Comparison of ENCODE assay signal across 17 cellular contexts in the genomic region with DNA sequence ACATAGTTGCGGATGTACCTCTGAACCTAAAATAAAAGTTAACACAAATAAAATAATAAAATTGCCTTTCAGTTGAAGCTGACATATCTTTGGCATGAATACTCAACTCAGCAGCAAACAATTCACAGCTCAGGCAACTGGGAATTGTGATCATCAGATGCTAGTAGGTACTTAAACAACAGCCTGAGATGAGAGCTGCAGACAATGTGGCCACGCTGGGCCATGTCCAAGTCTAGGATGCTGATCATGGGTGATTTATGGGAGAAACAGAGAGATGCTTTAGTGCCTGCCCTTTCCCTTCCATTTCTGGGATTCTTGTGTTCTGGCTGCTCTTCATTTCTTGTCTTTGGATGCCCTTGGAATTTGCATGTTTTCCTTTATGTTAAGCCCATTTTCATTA.
"Had no signal": no experiment of that assay in that cellular context is flagged by ENCODE, and none has a peak within 500 bp of the region (broad histone marks: within the 10 kb centered on the region; RNA-seq: fewer than 3 reads in every experiment).

No MANE protein-coding gene starts in this region.

- H3K36me3 ChIP-seq: gastrocnemius medialis, left lung had no signal

- ATAC-seq: gastrocnemius medialis, left lung, sciatic nerve, WTC11 had no signal

- H3K4me3 Mint-ChIP-seq: activated CD4-positive, alpha-beta T cell treated with anti-CD3 and anti-CD28 coated beads, Interleukin-2, amount 10 ng/mL, durations not matched to agents 24 days and 14 days; activated naive CD4-positive, alpha-beta T cell treated with anti-CD3 and anti-CD28 coated beads, Interleukin-2, amount 10 ng/mL, durations not matched to agents 7 days and 5 days; memory B cell; nephron; T-helper 1 cell treated with Interleukin-12 subunit alpha and Interleukin-12 subunit beta and Interleukin-4 antibody, amounts not matched to agents 30 μg/mL and 1 μg/mL, for 36 hours; WTC11 had no signal

- H3K36me3 Mint-ChIP-seq: activated naive CD4-positive, alpha-beta T cell treated with anti-CD3 and anti-CD28 coated beads, Interleukin-2, amount 10 ng/mL, durations not matched to agents 7 days and 5 days had no signal

- DNase-seq: activated CD4-positive, alpha-beta T cell treated with anti-CD3 and anti-CD28 coated beads, Interleukin-2, amount 10 ng/mL, durations not matched to agents 24 days and 14 days; activated CD8-positive, alpha-beta memory T cell treated with anti-CD3 and anti-CD28 coated beads for 24 hours; activated naive CD4-positive, alpha-beta T cell treated with anti-CD3 and anti-CD28 coated beads, Interleukin-2, amount 10 ng/mL, durations not matched to agents 7 days and 5 days; dorsolateral prefrontal cortex; gastrocnemius medialis; islet precursor cell; left lung; occipital lobe; stimulated activated CD4-positive, alpha-beta T cell treated with anti-CD3 and anti-CD28 coated beads, Interleukin-12 subunit alpha, Interleukin-12 subunit beta, amount 100 ng/mL, for 4 hours; stimulated activated naive CD4-positive, alpha-beta T cell; trophoblast cell had no signal

- H3K4me1 ChIP-seq: gastrocnemius medialis, left lung had no signal

- H3K4me1 Mint-ChIP-seq: activated CD4-positive, alpha-beta T cell treated with anti-CD3 and anti-CD28 coated beads, Interleukin-2, amount 10 ng/mL, durations not matched to agents 24 days and 14 days; activated naive CD4-positive, alpha-beta T cell treated with anti-CD3 and anti-CD28 coated beads, Interleukin-2, amount 10 ng/mL, durations not matched to agents 7 days and 5 days; memory B cell; WTC11 had no signal

- H3K9me3 Mint-ChIP-seq: activated T-helper 2 cell treated with anti-CD3 and anti-CD28 coated beads, Interferon-gamma antibody, Interleukin-2, Interleukin-4, amounts not matched to agents 10 μg/mL and 5 μg/mL and 100 μg/mL, durations not matched to agents 14 hours and 24 hours and 36 hours; T-helper 1 cell treated with Interleukin-12 subunit alpha and Interleukin-12 subunit beta and Interleukin-4 antibody, amounts not matched to agents 30 μg/mL and 1 μg/mL, for 36 hours had no signal

- H3K4me3 ChIP-seq: dorsolateral prefrontal cortex, gastrocnemius medialis, left lung had no signal

- H3K27me3 ChIP-seq: dorsolateral prefrontal cortex, gastrocnemius medialis, left lung had no signal

- H3K27me3 Mint-ChIP-seq: activated CD4-positive, alpha-beta T cell treated with anti-CD3 and anti-CD28 coated beads, Interleukin-2, amount 10 ng/mL, durations not matched to agents 24 days and 14 days; activated naive CD4-positive, alpha-beta T cell treated with anti-CD3 and anti-CD28 coated beads, Interleukin-2, amount 10 ng/mL, durations not matched to agents 7 days and 5 days had no signal

- H3K27ac Mint-ChIP-seq: activated CD4-positive, alpha-beta T cell treated with anti-CD3 and anti-CD28 coated beads, Interleukin-2, amount 10 ng/mL, durations not matched to agents 24 days and 14 days; activated naive CD4-positive, alpha-beta T cell treated with anti-CD3 and anti-CD28 coated beads, Interleukin-2, amount 10 ng/mL, durations not matched to agents 7 days and 5 days; activated T-helper 2 cell treated with anti-CD3 and anti-CD28 coated beads, Interferon-gamma antibody, Interleukin-2, Interleukin-4, amounts not matched to agents 10 μg/mL and 5 μg/mL and 100 μg/mL, durations not matched to agents 14 hours and 24 hours and 36 hours; memory B cell; T-helper 1 cell treated with Interleukin-12 subunit alpha and Interleukin-12 subunit beta and Interleukin-4 antibody, amounts not matched to agents 30 μg/mL and 1 μg/mL, for 36 hours; WTC11 had no signal

- H3K27ac ChIP-seq: gastrocnemius medialis, left lung had no signal
